ENCODE assay signal across 23 cellular contexts in genomic region chr2:225452677-225453076, GRCh38. TPM values are rescaled to one million over a fixed set of nuclear protein-coding genes. Genes with fewer than 3 reads are reported as not detected.
DNase-seq lines count a peak whose midpoint lies in the region; ATAC-seq, FAIRE-seq and TF ChIP-seq lines count a peak whose summit lies in the region.
"Had no signal": no experiment of that assay in that cellular context is flagged by ENCODE, and none has a peak within 500 bp of the region (broad histone marks: within the 10 kb centered on the region; RNA-seq: fewer than 3 reads in every experiment).

No MANE protein-coding gene starts in this region.

- H3K4me1 ChIP-seq in GM23248 (ENCODE audit: insufficient read depth) = no peaks in the 10 kb centered on the region
- no peaks in the 10 kb centered on the region for H3K4me1 ChIP-seq in GM12878 (ENCODE audit: control insufficient read depth, insufficient read depth, low read length)

- in situ Hi-C loops in GM23248 (cut with MboI) (no loop called here), GM12878 (cut with MboI) (no loop called here)

- no peak overlapping the region for H3K4me3 ChIP-seq in GM23248
- no peak overlapping the region for H3K4me3 ChIP-seq in MG63
- no peak overlapping the region for H3K4me3 ChIP-seq in GM12878

- no TSS peak for BruUV-seq in GM12878 (replicated peaks; lab: Mats Ljungman, UMichigan)

- no peaks in the 10 kb centered on the region for H3K9me2 ChIP-seq in GM23248 (ENCODE audit: insufficient read depth)
- H3K9me2 ChIP-seq: SK-N-SH had no signal

- H4K20me1 ChIP-seq in GM23248 (ENCODE audit: insufficient read depth) = no peaks in the 10 kb centered on the region
- H4K20me1 ChIP-seq in GM12878 (ENCODE audit: control insufficient read depth, insufficient read depth) = no peaks in the 10 kb centered on the region

- RAD21 ChIA-PET in GM12878 (lab: Charles Lee; ENCODE audit: unreplicated experiment) = no interaction called here

- DNase-seq in GM23248 = peak; percentile 1
- peak; percentile 34 for DNase-seq in MG63
- no peak for DNase-seq in GM12878 (ENCODE audit: low read depth, low spot score)
- peak; percentile 15 for DNase-seq in kidney glomerular epithelial cell (lab: John Stamatoyannopoulos, UW)
- no peak for DNase-seq in effector CD4-positive, alpha-beta T cell
- DNase-seq: BE2C; CD4-positive, CD25-positive, alpha-beta regulatory T cell; COR-L47; DMS 273 treated with DMSO at 0.1 percent for 48 hours; GDM1; NCI-H1092; NCI-H1694; NCI-H2081 treated with DMSO at 0.1 percent for 48 hours; NCI-H2227 treated with DMSO at 0.1 percent for 48 hours; NCI-H510A treated with DMSO at 0.1 percent for 48 hours; NCI-H774; OCI-M1; Right ventricle myocardium superior; SK-N-SH had no signal

- CTCF ChIA-PET in GM12878 (lab: Yijun Ruan, JAX) = no interaction called here

- H3F3A ChIP-seq in GM23248 (ENCODE audit: insufficient read depth) = no peaks in the 10 kb centered on the region

- no peak for TF ChIP-seq RAD21 in GM12878 (IDR thresholded peaks at IDR 0.05; ENCODE audit: insufficient read depth, low read depth, low read length)

- H3K27ac ChIP-seq in GM23248 (no peak overlapping the region), GM12878 (ENCODE audit: control insufficient read depth, insufficient read depth) (no peak overlapping the region)
- H3K27ac ChIP-seq: KMS-11 had no signal

- no peak for FAIRE-seq in GM12878 (lab: Jason Lieb, UNC)
- FAIRE-seq: A204.1 had no signal

- TF ChIP-seq POLR2A in GM12878 (IDR thresholded peaks at IDR 0.05; ENCODE audit: low read depth, low read length) = no peak

- no peak overlapping the region for H3K4me2 ChIP-seq in GM23248 (ENCODE audit: unreplicated experiment)
- H3K4me2 ChIP-seq in GM12878 (ENCODE audit: control insufficient read depth, insufficient read depth) = no peak overlapping the region
- H3K4me2 ChIP-seq: KMS-11, SK-N-SH had no signal

- POLR2A ChIA-PET in GM12878 (lab: Charles Lee) = no interaction called here

- no peaks in the 10 kb centered on the region for H3K36me3 ChIP-seq in GM23248 (ENCODE audit: low read depth)
- H3K36me3 ChIP-seq in MG63 = no peaks in the 10 kb centered on the region
- no peaks in the 10 kb centered on the region for H3K36me3 ChIP-seq in GM12878 (ENCODE audit: control insufficient read depth in 2 of 2, insufficient read depth in 2 of 2, low read length in 1 of 2)
- H3K36me3 ChIP-seq: BE2C had no signal

- intact Hi-C loops in GM12878 (cut with micrococcal nuclease; ENCODE audit: unreplicated experiment) = no loop called here

- TF ChIP-seq CTCF in GM12878 (IDR thresholded peaks at IDR 0.05 in 2 of 3, conservative IDR thresholded peaks at IDR 0.05 in 1 of 3; ENCODE audit: control insufficient read depth in 2 of 3, extremely low read depth in 1 of 3, insufficient read depth in 1 of 3, low read depth in 3 of 3, low read length in 3 of 3) = no peak

- H3K79me2 ChIP-seq in GM23248 (ENCODE audit: insufficient read depth) (no peaks in the 10 kb centered on the region), GM12878 (ENCODE audit: control insufficient read depth, insufficient read depth, low read length) (no peaks in the 10 kb centered on the region)

- no peaks in the 10 kb centered on the region for H3K27me3 ChIP-seq in GM23248 (replicated peaks; ENCODE audit: insufficient read depth)
- H3K27me3 ChIP-seq in MG63 = peaks cover 2% of the 10 kb centered on the region; the same call in 1 of the 2 replicates
- no peaks in the 10 kb centered on the region for H3K27me3 ChIP-seq in GM12878 (replicated peaks in 1 of 2; ENCODE audit: control insufficient read depth in 2 of 2, insufficient read depth in 2 of 2, low read length in 1 of 2)
- H3K27me3 ChIP-seq: BE2C had no signal

- WGBS in GM23248 (ENCODE audit: low coverage in 1 of 2, low lambda C conversion rate in 2 of 2, missing lambda C conversion rate in 2 of 2), 2 experiments = 45 to 47% methylated on average over 6 of the region's 6 CpGs
- WGBS in GM12878 (ENCODE audit: insufficient coverage, insufficient replicate concordance, low lambda C conversion rate, missing lambda C conversion rate) = 44% methylated on average over 6 of the region's 6 CpGs

- H2AFZ ChIP-seq in GM23248 = no peak overlapping the region
- no peak overlapping the region for H2AFZ ChIP-seq in GM12878 (ENCODE audit: control insufficient read depth, low read depth, low read length)

- no peak for TF ChIP-seq EP300 in GM12878 (IDR thresholded peaks at IDR 0.05; ENCODE audit: borderline replicate concordance in 1 of 2, control insufficient read depth in 1 of 2, low read depth in 2 of 2, low read length in 2 of 2)

- ATAC-seq in GM12878 (peak; percentile 70), GM19452 (IDR thresholded peaks at IDR 0.05; ENCODE audit: unreplicated experiment) (no peak), HG03378 (IDR thresholded peaks at IDR 0.05; ENCODE audit: unreplicated experiment) (no peak)

- SMC1A ChIA-PET in GM12878 (lab: Charles Lee; ENCODE audit: uncharacterized antibody, unreplicated experiment) = interaction anchor here (1.2 to 1.4 kb wide), 2 partner anchors 11 to 171 kb away, joined by 3 read pairs; no protein-coding TSS in a partner anchor

- no peaks in the 10 kb centered on the region for H3K9me3 ChIP-seq in GM23248 (ENCODE audit: low read depth)
- H3K9me3 ChIP-seq in MG63 = no peaks in the 10 kb centered on the region
- H3K9me3 ChIP-seq in GM12878 (replicated peaks; ENCODE audit: control insufficient read depth, insufficient read depth, low read length) = no peaks in the 10 kb centered on the region
- H3K9me3 ChIP-seq: BE2C, SK-N-SH had no signal

- H3K9ac ChIP-seq in GM23248 = no peak overlapping the region
- no peak overlapping the region for H3K9ac ChIP-seq in GM12878 (ENCODE audit: control insufficient read depth, insufficient read depth, low read length)
- H3K9ac ChIP-seq: KMS-11, SK-N-SH had no signal

TF ChIP-seq in GM12878, 131 proteins besides CTCF, POLR2A, EP300 and RAD21 (continues in another document):
- no peak for TF ChIP-seq EED (IDR thresholded peaks at IDR 0.05; ENCODE audit: low read depth)
- no peak for TF ChIP-seq ZBTB11 (CRISPR knock-in tag; IDR thresholded peaks at IDR 0.05)
- TF ChIP-seq CHD1 (IDR thresholded peaks at IDR 0.05; ENCODE audit: low read depth, low read length) = no peak
- TF ChIP-seq ZNF207 (IDR thresholded peaks at IDR 0.05; ENCODE audit: borderline replicate concordance) = no peak
- no peak for TF ChIP-seq DPF2 (IDR thresholded peaks at IDR 0.05)
- TF ChIP-seq TCF7 (IDR thresholded peaks at IDR 0.05; ENCODE audit: borderline replicate concordance) = no peak
- TF ChIP-seq POLR2AphosphoS2 (IDR thresholded peaks at IDR 0.05; ENCODE audit: low read depth, low read length) = no peak
- no peak for TF ChIP-seq WRNIP1 (IDR thresholded peaks at IDR 0.05; ENCODE audit: borderline replicate concordance, low read depth, low read length)
- no peak for TF ChIP-seq STAT3 (IDR thresholded peaks at IDR 0.05; ENCODE audit: low read depth, low read length)
- no peak for TF ChIP-seq BRCA1 (IDR thresholded peaks at IDR 0.05; ENCODE audit: low read depth, low read length)
- no peak for TF ChIP-seq ZSCAN29 (IDR thresholded peaks at IDR 0.05)
- no peak for TF ChIP-seq SMAD5 (IDR thresholded peaks at IDR 0.05; ENCODE audit: low read depth)

RNA-seq across cellular contexts. Expression of gene NYAP2, which starts 53.2 kb away (rescaled TPM):
- not detected in 2 replicates for total RNA-seq in GM23248 (2014; rRNA removed; shearing (Covaris generic))
- not detected in 2 replicates for polyA plus RNA-seq in GM23248 (2016; fragmentation: Nextera tagmentation; extraction: Ambion mirVana)
- total RNA-seq in MG63 (2014; rRNA removed; shearing (Covaris generic); ENCODE audit: low replicate concordance) = not detected in 2 replicates
- not detected in 2 replicates for total RNA-seq in GM12878 (2013; cell fraction: nucleolus; rRNA removed)
- total RNA-seq in GM12878 (2014; rRNA removed) = not detected in 2 replicates
- not detected in 2 replicates for total RNA-seq in GM12878 (2014; rRNA removed; fragmentation: Illumina TruSeq; extraction: Trizol)
- not detected in 2 replicates for total RNA-seq in GM12878 (2021)
- not detected for polyA plus RNA-seq in GM12878 (2011; ENCODE audit: low read depth)
- polyA plus RNA-seq in GM12878 (2011; rRNA removed) = 0.03 TPM in 1 of 2 replicates, not detected in the other
- not detected in 2 replicates for polyA plus RNA-seq in GM12878 (2011; cell fraction: cytosol; rRNA removed)
- polyA plus RNA-seq in GM12878 (2011; cell fraction: nucleus; rRNA removed) = 0.03 TPM in 2 replicates
- polyA plus RNA-seq in GM12878 (2012) = not detected in 2 replicates
- not detected in 2 replicates for polyA plus RNA-seq in GM12878 (2014; fragmentation: Illumina TruSeq; extraction: Trizol)
- not detected for polyA plus RNA-seq in GM12878 (2014; fragmentation: Nextera tagmentation; extraction: Ambion mirVana)
- not detected in 2 replicates for polyA plus RNA-seq in GM12878 (2014; rRNA removed)
- not detected for polyA plus RNA-seq in GM12878 (2016; fragmentation: Nextera tagmentation; extraction: Ambion mirVana)
- not detected in 2 replicates for polyA minus RNA-seq in GM12878 (2011; rRNA and poly(A)+ RNA removed)
- polyA minus RNA-seq in GM12878 (2011; cell fraction: cytosol; rRNA and poly(A)+ RNA removed) = not detected in 2 replicates
- not detected in 2 replicates for polyA minus RNA-seq in GM12878 (2011; cell fraction: nucleus; rRNA and poly(A)+ RNA removed)
- total RNA-seq: Right ventricle myocardium superior had no signal
- polyA plus RNA-seq: CD4-positive, CD25-positive, alpha-beta regulatory T cell; SK-N-SH had no signal

Comparison
In these comparisons a context has a peak if more than half of its experiments do, and no peak if none do; other contexts are left out.
1. DNase-seq: peak in GM23248 (single experiment), MG63 (single experiment) and kidney glomerular epithelial cell (single experiment); none in GM12878 (single experiment) and effector CD4-positive, alpha-beta T cell (single experiment).